In the genomic region with DNA sequence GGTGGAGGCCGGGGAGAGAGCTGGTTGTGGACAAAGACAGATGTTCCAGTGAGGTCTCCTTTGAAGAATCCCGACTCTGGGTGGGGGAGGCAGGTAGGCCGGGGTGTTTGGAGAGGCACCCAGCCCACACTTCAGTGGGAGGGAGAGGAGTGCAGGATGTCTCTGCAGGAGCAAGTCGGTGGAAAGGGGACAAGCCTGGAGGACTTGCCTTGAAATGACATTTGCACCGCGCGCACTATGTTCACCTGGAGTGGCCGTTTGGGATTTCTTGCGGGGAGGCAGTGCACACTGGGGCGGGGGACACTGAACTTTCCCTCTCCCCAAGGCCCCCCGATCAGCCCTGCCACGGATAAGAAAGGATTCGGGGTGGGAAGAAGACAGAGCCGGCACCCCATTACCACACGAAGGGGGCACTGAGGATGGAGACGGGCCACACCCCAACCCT, we compare ENCODE assay signal across 8 cellular contexts. TPM values are rescaled to one million over a fixed set of nuclear protein-coding genes. Genes with fewer than 3 reads are reported as not detected.
DNase-seq lines count a peak whose midpoint lies in the region; ATAC-seq lines count a peak whose summit lies in the region.

No MANE protein-coding gene starts in this region.

- intact Hi-C loops in activated CD4-positive, alpha-beta memory T cell treated with anti-CD3 and anti-CD28 coated beads for 36 hours (cut with micrococcal nuclease): loop anchor here (2.0 kb wide), 2 partner anchors 73 to 83 kb away; a partner anchor contains a TSS
- intact Hi-C loops in Right ventricle myocardium superior (cut with DNase I): loop anchor here (5.0 to 10.0 kb wide), 3 partner anchors 93 to 175 kb away; a partner anchor contains a TSS

- no peak overlapping the region for H3K27ac ChIP-seq in GM23248
- H3K27ac ChIP-seq in rectal smooth muscle tissue (ENCODE audit: low read depth, low read length): peak overlapping the region; percentile 81

- no peaks in the 10 kb centered on the region for H3K9me2 ChIP-seq in GM23248 (ENCODE audit: insufficient read depth)

- no peaks in the 10 kb centered on the region for H4K20me1 ChIP-seq in GM23248 (ENCODE audit: insufficient read depth)

- no peaks in the 10 kb centered on the region for H3K27me3 ChIP-seq in GM23248 (replicated peaks; ENCODE audit: insufficient read depth)
- no peaks in the 10 kb centered on the region for H3K27me3 ChIP-seq in rectal smooth muscle tissue (ENCODE audit: control insufficient read depth, insufficient read depth, low read length)

- H2AFZ ChIP-seq in GM23248: peak overlapping the region; percentile 61

- peak overlapping the region; percentile 65 for H3K4me2 ChIP-seq in GM23248 (ENCODE audit: unreplicated experiment)

- H3K36me3 Mint-ChIP-seq in activated CD4-positive, alpha-beta memory T cell treated with anti-CD3 and anti-CD28 coated beads for 36 hours: peaks cover 6% of the 10 kb centered on the region

- DNase-seq in GM23248 (no peak), Right ventricle myocardium superior (no peak), KG1 (lab: John Stamatoyannopoulos, UW) (no peak)
- DNase-seq in activated CD4-positive, alpha-beta memory T cell treated with anti-CD3 and anti-CD28 coated beads for 36 hours: no peak

- peaks cover 22% of the 10 kb centered on the region; the same call in 1 of the 2 replicates for H3K79me2 ChIP-seq in GM23248 (ENCODE audit: insufficient read depth)

- H3K36me3 ChIP-seq in GM23248 (ENCODE audit: low read depth): 0 out of 2 replicates have a peak, but pooled peaks cover 4% of the 10 kb centered on the region
- peaks cover 2% of the 10 kb centered on the region for H3K36me3 ChIP-seq in rectal smooth muscle tissue (ENCODE audit: control insufficient read depth, insufficient read depth, low read length)

- H3K4me3 ChIP-seq in GM23248 (peak overlapping the region; percentile 67), rectal smooth muscle tissue (ENCODE audit: low read length) (peak overlapping the region; percentile 81)

- no peaks in the 10 kb centered on the region for H3K9me3 ChIP-seq in GM23248 (ENCODE audit: low read depth)

- ATAC-seq in Right ventricle myocardium superior (ENCODE audit: poor library complexity): peak; percentile 15
- ATAC-seq in HG03039 (IDR thresholded peaks at IDR 0.05; ENCODE audit: unreplicated experiment): no peak
- no peak for ATAC-seq in HG03439 (IDR thresholded peaks at IDR 0.05; ENCODE audit: unreplicated experiment)
- ATAC-seq in HG02885 (IDR thresholded peaks at IDR 0.05; ENCODE audit: poor library complexity, unreplicated experiment): no peak

- CTCF ChIA-PET in activated CD4-positive, alpha-beta memory T cell treated with anti-CD3 and anti-CD28 coated beads for 36 hours (lab: Charles Lee): interaction anchor here (1.1 to 1.4 kb wide), 3 partner anchors 88 to 197 kb away, joined by 3 to 4 read pairs (median 3); no protein-coding TSS in a partner anchor

- in situ Hi-C loops in GM23248 (cut with MboI): loop anchor here (10.0 kb wide), 1 partner anchor 105 kb away; no protein-coding TSS in a partner anchor

- no peaks in the 10 kb centered on the region for H3K4me1 ChIP-seq in GM23248 (ENCODE audit: insufficient read depth)
- peaks cover 11% of the 10 kb centered on the region for H3K4me1 ChIP-seq in rectal smooth muscle tissue (ENCODE audit: control insufficient read depth, insufficient read depth, low read length)

- 44 to 51% methylated on average over 15 to 16 of the region's 16 CpGs for WGBS in GM23248 (ENCODE audit: low coverage in 1 of 2, low lambda C conversion rate in 2 of 2, missing lambda C conversion rate in 2 of 2), 2 experiments

- peaks cover 4% of the 10 kb centered on the region for H3K27me3 Mint-ChIP-seq in activated CD4-positive, alpha-beta memory T cell treated with anti-CD3 and anti-CD28 coated beads for 36 hours

- H3K4me1 Mint-ChIP-seq in activated CD4-positive, alpha-beta memory T cell treated with anti-CD3 and anti-CD28 coated beads for 36 hours (ENCODE audit: low read depth): peaks cover 27% of the 10 kb centered on the region

- H3K9ac ChIP-seq in GM23248 (peak overlapping the region; percentile 65), rectal smooth muscle tissue (ENCODE audit: low read length) (peak overlapping the region; percentile 50)

- no peak overlapping the region for H3K27ac Mint-ChIP-seq in activated CD4-positive, alpha-beta memory T cell treated with anti-CD3 and anti-CD28 coated beads for 36 hours

- H3F3A ChIP-seq in GM23248 (ENCODE audit: insufficient read depth): peaks cover 8% of the 10 kb centered on the region

- H3K9me3 Mint-ChIP-seq in activated CD4-positive, alpha-beta memory T cell treated with anti-CD3 and anti-CD28 coated beads for 36 hours: no peaks in the 10 kb centered on the region

- POLR2A ChIA-PET in activated CD4-positive, alpha-beta memory T cell treated with anti-CD3 and anti-CD28 coated beads for 36 hours (lab: Charles Lee): no interaction called here

- peak overlapping the region; percentile 67 for H3K4me3 Mint-ChIP-seq in activated CD4-positive, alpha-beta memory T cell treated with anti-CD3 and anti-CD28 coated beads for 36 hours

RNA-seq across cellular contexts. Expression of a gene that starts 1.0 kb away (rescaled TPM):
- total RNA-seq in GM23248 (2014; rRNA removed; shearing (Covaris generic)): 2.0 and 2.1 TPM in 2 replicates
- polyA plus RNA-seq in GM23248 (2016; fragmentation: Nextera tagmentation; extraction: Ambion mirVana): 0.37 and 0.63 TPM in 2 replicates
- total RNA-seq in activated CD4-positive, alpha-beta memory T cell treated with anti-CD3 and anti-CD28 coated beads for 36 hours: 1 to 10 TPM; 5.9 to 6.5 TPM
- total RNA-seq in Right ventricle myocardium superior: 17.0 TPM
